In genomic region chr7:51249187-51249945, GRCh38 we compare ENCODE assay signal across 26 cellular contexts.
DNase-seq lines count a peak whose midpoint lies in the region; ATAC-seq, FAIRE-seq and TF ChIP-seq lines count a peak whose summit lies in the region.
"Had no signal": no experiment of that assay in that cellular context is flagged by ENCODE, and none has a peak within 500 bp of the region (broad histone marks: within the 10 kb centered on the region; RNA-seq: fewer than 3 reads in every experiment).

No MANE protein-coding gene starts in this region.

- no peak for TF ChIP-seq POLR2A in HepG2 (IDR thresholded peaks at IDR 0.05; ENCODE audit: insufficient read depth in 1 of 2, low read depth in 2 of 2, low read length in 2 of 2)
- TF ChIP-seq POLR2A in GM18505 (IDR thresholded peaks at IDR 0.05; ENCODE audit: borderline replicate concordance, extremely low read depth, insufficient read depth, insufficient read length) = no peak

- H2AFZ ChIP-seq in HepG2 (ENCODE audit: low read length) = no peak overlapping the region

- intact Hi-C loops in HepG2 (cut with micrococcal nuclease; ENCODE audit: unreplicated experiment) = no loop called here
- intact Hi-C loops in A673 (cut with micrococcal nuclease; ENCODE audit: unreplicated experiment) = no loop called here

- TF ChIP-seq CTCF in HepG2 (CRISPR knock-in tag; IDR thresholded peaks at IDR 0.05) (no peak), A673 (conservative IDR thresholded peaks at IDR 0.05; ENCODE audit: low read depth, low read length) (no peak)

- TF ChIP-seq EP300 in HepG2 (IDR thresholded peaks at IDR 0.05; ENCODE audit: low read depth in 2 of 2, low read length in 2 of 2) (no peak), HepG2 (CRISPR knock-in tag; IDR thresholded peaks at IDR 0.05; ENCODE audit: borderline replicate concordance) (no peak)

- no peak overlapping the region for H3K9ac ChIP-seq in HepG2 (ENCODE audit: insufficient read depth, low read depth, low read length)

- whole genome bisulfite sequencing in HepG2 (ENCODE audit: low lambda C conversion rate) = 93% methylated on average over 5 of the region's 5 CpGs

- no TSS peak for BruUV-seq in HepG2 (replicated peaks; lab: Mats Ljungman, UMichigan)
- no TSS peak for BruUV-seq in A673 (replicated peaks; lab: Mats Ljungman, UMichigan)

- peak; percentile 38 for DNase-seq in LoVo (ENCODE audit: low spot score)
- no peak for DNase-seq in HepG2 (ENCODE audit: low spot score)
- peak; percentile 87 for DNase-seq in urothelium cell line (ENCODE audit: low spot score)
- no peak for DNase-seq in A673 (ENCODE audit: low spot score)
- DNase-seq: activated CD4-positive, alpha-beta T cell treated with anti-CD3 and anti-CD28 coated beads for 36 hours; activated naive CD4-positive, alpha-beta T cell treated with anti-CD3 and anti-CD28 coated beads, Interleukin-2, amount 50 U/mL, for 16 hours; activated T-cell treated with anti-CD3 and anti-CD28 coated beads, Interleukin-2, amount 50 U/mL, for 72 hours; CD8-positive, alpha-beta T cell; cerebellar nuclear complex; effector memory CD4-positive, alpha-beta T cell; glutamatergic neuron; Kasumi-1; left ventricle myocardium inferior; NCI-H1092; NCI-H2081; NCI-H446; nephron progenitor cell; OCI-M1; SIG-M5; sigmoid colon; T-helper 1 cell had no signal

- peaks cover 7% of the 10 kb centered on the region; the same call in 1 of the 2 replicates for H4K20me1 ChIP-seq in HepG2 (ENCODE audit: insufficient read depth, low read length)

- H3K27me3 ChIP-seq in HepG2 (ENCODE audit: control insufficient read depth in 1 of 2, insufficient read depth in 2 of 2, low read length in 2 of 2) = no peaks in the 10 kb centered on the region
- H3K27me3 ChIP-seq in A673 (replicated peaks; ENCODE audit: insufficient read depth, low read depth, low read length, poor library complexity) = no peaks in the 10 kb centered on the region
- H3K27me3 ChIP-seq: ascending aorta, sigmoid colon, suprapubic skin had no signal

- TF ChIP-seq RAD21 in HepG2 (CRISPR knock-in tag; IDR thresholded peaks at IDR 0.05) = no peak

- H3K9me3 ChIP-seq in HepG2 (ENCODE audit: low read length) = no peaks in the 10 kb centered on the region
- H3K9me3 ChIP-seq in A673 (ENCODE audit: low read depth, low read length, poor library complexity, severe bottlenecking) = peaks cover 8% of the 10 kb centered on the region
- H3K9me3 ChIP-seq: ascending aorta, left ventricle myocardium inferior, sigmoid colon, suprapubic skin had no signal

- CTCF ChIA-PET in HepG2 (lab: Yijun Ruan, JAX; ENCODE audit: low intra/inter-chr PET ratio, low total read pairs) (no interaction called here), A673 (lab: Charles Lee) (no interaction called here)

- POLR2A ChIA-PET in HepG2 (lab: Yijun Ruan, JAX) (no interaction called here), A673 (lab: Charles Lee; ENCODE audit: low non-redundant PET) (no interaction called here)

- H3K36me3 ChIP-seq in HepG2 (replicated peaks in 1 of 2; ENCODE audit: control insufficient read depth in 1 of 2, insufficient read depth in 2 of 2, low read length in 2 of 2) = no peaks in the 10 kb centered on the region
- no peaks in the 10 kb centered on the region for H3K36me3 ChIP-seq in A673 (ENCODE audit: insufficient read depth, low read length, poor library complexity, severe bottlenecking)
- H3K36me3 ChIP-seq: ascending aorta, left ventricle myocardium inferior, sigmoid colon, suprapubic skin had no signal

- H3K4me2 ChIP-seq in HepG2 (ENCODE audit: low read depth, low read length) = no peak overlapping the region

- no peak overlapping the region for H3K4me3 ChIP-seq in HepG2 (replicated peaks in 1 of 3; ENCODE audit: insufficient read depth in 1 of 3, low read depth in 2 of 3, low read length in 3 of 3)
- H3K4me3 ChIP-seq in A673 (ENCODE audit: low read depth, low read length, poor library complexity, severe bottlenecking) = no peak overlapping the region
- H3K4me3 ChIP-seq: ascending aorta, left ventricle myocardium inferior, sigmoid colon, suprapubic skin had no signal

- no peak for FAIRE-seq in HepG2 (lab: Jason Lieb, UNC)
- peak; percentile 71 for FAIRE-seq in urothelium cell line (lab: Jason Lieb, UNC)

- in situ Hi-C loops in HepG2 (cut with HindIII; ENCODE audit: extremely low pct_ligation_motif_present, low pct_unique_long_range_greater_than_20kb) = no loop called here

- H3K79me2 ChIP-seq in HepG2 (ENCODE audit: insufficient read depth, low read length) = peaks cover 6% of the 10 kb centered on the region

- peaks cover 20% of the 10 kb centered on the region for H3K4me1 ChIP-seq in HepG2 (ENCODE audit: insufficient read depth, low read length)
- no peaks in the 10 kb centered on the region for H3K4me1 ChIP-seq in A673 (ENCODE audit: insufficient read depth, low read length, poor library complexity, severe bottlenecking)
- H3K4me1 ChIP-seq: ascending aorta had no signal

- H3K27ac ChIP-seq in cingulate gyrus (ENCODE audit: low read depth, low read length) (peak overlapping the region; percentile 67), HepG2 (ENCODE audit: extremely low read length, insufficient read depth, low read length) (no peak overlapping the region), A673 (ENCODE audit: low read depth, low read length, poor library complexity, severe bottlenecking) (no peak overlapping the region)
- H3K27ac ChIP-seq: ascending aorta, left ventricle myocardium inferior, sigmoid colon, suprapubic skin had no signal

- ATAC-seq in HepG2 = no peak
- ATAC-seq in HG03354 (IDR thresholded peaks at IDR 0.05; ENCODE audit: poor library complexity, severe bottlenecking, unreplicated experiment) = no peak
- ATAC-seq in GM18505 (IDR thresholded peaks at IDR 0.05; ENCODE audit: unreplicated experiment) = no peak
- ATAC-seq: activated CD4-positive, alpha-beta T cell treated with anti-CD3 and anti-CD28 coated beads for 36 hours; activated T-cell treated with anti-CD3 and anti-CD28 coated beads, Interleukin-2, amount 50 U/mL, for 72 hours; CD8-positive, alpha-beta T cell had no signal

TF ChIP-seq in HepG2, 621 proteins besides CTCF, POLR2A, EP300 and RAD21 (continues in another document):
- TF ChIP-seq RARA (CRISPR knock-in tag; IDR thresholded peaks at IDR 0.05) = 0 out of 2 replicates have a peak, but pooled peaks have one; percentile 37
- TF ChIP-seq BCL6 (CRISPR knock-in tag; IDR thresholded peaks at IDR 0.05) = peak; percentile 89
- no peak for TF ChIP-seq KDM6A (CRISPR knock-in tag; IDR thresholded peaks at IDR 0.05; ENCODE audit: low read depth)
- TF ChIP-seq REPIN1 (CRISPR knock-in tag; IDR thresholded peaks at IDR 0.05; ENCODE audit: borderline replicate concordance, low read depth) = no peak
- TF ChIP-seq ZNF432 (CRISPR knock-in tag; IDR thresholded peaks at IDR 0.05; ENCODE audit: borderline replicate concordance) = no peak
- no peak for TF ChIP-seq HNRNPK (IDR thresholded peaks at IDR 0.05; ENCODE audit: low read depth, low read length, poor library complexity, severe bottlenecking)
- TF ChIP-seq RFX1 (IDR thresholded peaks at IDR 0.05) = no peak
- TF ChIP-seq ZNF333 (CRISPR knock-in tag; IDR thresholded peaks at IDR 0.05; ENCODE audit: borderline replicate concordance) = no peak
- TF ChIP-seq HNF1B (CRISPR knock-in tag; IDR thresholded peaks at IDR 0.05) = no peak
- TF ChIP-seq ZNF24 (IDR thresholded peaks at IDR 0.05) = no peak

Comparison
In these comparisons a context has a peak if more than half of its experiments do, and no peak if none do; other contexts are left out.
1. DNase-seq: peak in LoVo (single experiment) and urothelium cell line (single experiment); none in HepG2 (single experiment) and A673 (single experiment).